ENCODE assay signal across 8 cellular contexts in genomic region chr4:138938371-138938699, GRCh38.
A peak's percentile ranks its signal among the peaks of the same experiment; 100 is the strongest.
DNase-seq lines count a peak whose midpoint lies in the region; ATAC-seq and TF ChIP-seq lines count a peak whose summit lies in the region.

No MANE protein-coding gene starts in this region.

- no peak overlapping the region for H2BK5ac ChIP-seq in neuronal stem cell (ENCODE audit: low read length)

- POLR2A ChIA-PET in AG04450 (lab: Yijun Ruan, JAX), result interaction anchor here (0.6 kb wide), 1 partner anchor 105 kb away, joined by 4 read pairs; no protein-coding TSS in a partner anchor
- POLR2A ChIA-PET in PC-3 (lab: Charles Lee; ENCODE audit: unreplicated experiment), result interaction anchor here (0.5 to 0.6 kb wide), 2 partner anchors 83 to 164 kb away, joined by 5 to 6 read pairs; no protein-coding TSS in a partner anchor
- POLR2A ChIA-PET in CD4-positive, alpha-beta T cell (lab: Charles Lee), result no interaction called here

- no CpG with 5 or more reads among the region's 3 CpGs for WGBS in neuronal stem cell (ENCODE audit: extremely low coverage in 2 of 2, insufficient read length in 2 of 2, insufficient replicate concordance in 1 of 2), 2 donors

- no peaks in the 10 kb centered on the region for H3F3A ChIP-seq in PC-3 (ENCODE audit: low read length, unreplicated experiment)

- no peak overlapping the region for H3K9ac ChIP-seq in PC-3 (ENCODE audit: low read length)
- H3K9ac ChIP-seq in neuronal stem cell (ENCODE audit: low read depth, low read length, poor library complexity), result no peak overlapping the region

- no peak overlapping the region for H4K91ac ChIP-seq in neuronal stem cell (ENCODE audit: low read depth, low read length, poor library complexity)

- no peak overlapping the region for H3K27ac Mint-ChIP-seq in CD4-positive, alpha-beta T cell

- H3K36me3 ChIP-seq in PC-3 (ENCODE audit: low read depth, low read length) (no peaks in the 10 kb centered on the region), neuronal stem cell (replicated peaks in 1 of 2; ENCODE audit: control insufficient read depth in 2 of 2, insufficient read depth in 2 of 2, low read length in 2 of 2) (no peaks in the 10 kb centered on the region)

- H3K4me2 ChIP-seq in PC-3 (ENCODE audit: low read length) (peak overlapping the region; percentile 52), neuronal stem cell (ENCODE audit: insufficient read depth, low read length, poor library complexity, severe bottlenecking) (no peak overlapping the region)

- no TSS peak for BruUV-seq in PC-3 (replicated peaks; lab: Mats Ljungman, UMichigan)

- H3K4me3 ChIP-seq in AG04450 (ENCODE audit: low read depth, low read length) (no peak overlapping the region), PC-3 (ENCODE audit: low read length) (no peak overlapping the region), neuronal stem cell (ENCODE audit: low read length in 2 of 2) (no peak overlapping the region)

- H3K4me3 Mint-ChIP-seq in CD4-positive, alpha-beta T cell, result no peak overlapping the region

- H2AK5ac ChIP-seq in neuronal stem cell (ENCODE audit: low read depth, low read length), result no peak overlapping the region

- H4K8ac ChIP-seq in neuronal stem cell (ENCODE audit: low read depth, low read length), result no peak overlapping the region

- no peaks in the 10 kb centered on the region for H3K4me1 ChIP-seq in PC-3 (ENCODE audit: insufficient read depth, low read length)
- H3K4me1 ChIP-seq in neuronal stem cell (ENCODE audit: control insufficient read depth in 2 of 2, insufficient read depth in 1 of 2, low read depth in 1 of 2, low read length in 2 of 2), result peaks cover 5 to 7% of the 10 kb centered on the region in 2 donors

- H3K4ac ChIP-seq in neuronal stem cell (ENCODE audit: low read length), result no peak overlapping the region

- no peak overlapping the region for H2BK12ac ChIP-seq in neuronal stem cell (ENCODE audit: low read length)

- H3K27me3 Mint-ChIP-seq in CD4-positive, alpha-beta T cell, result peaks cover 5% of the 10 kb centered on the region

- no peaks in the 10 kb centered on the region for H3K9me3 Mint-ChIP-seq in CD4-positive, alpha-beta T cell

- intact Hi-C loops in PC-3 (cut with micrococcal nuclease), result no loop called here
- intact Hi-C loops in CD4-positive, alpha-beta T cell (cut with DNase I, micrococcal nuclease), result no loop called here

- no peak overlapping the region for H2BK120ac ChIP-seq in neuronal stem cell (ENCODE audit: low read depth, low read length)

- peak overlapping the region; percentile 63 for H2AFZ ChIP-seq in PC-3 (ENCODE audit: low read length)
- H2AFZ ChIP-seq in neuronal stem cell (ENCODE audit: low read length), result peak overlapping the region; percentile 52

- H3K4me1 Mint-ChIP-seq in CD4-positive, alpha-beta T cell (ENCODE audit: low read depth), result no peaks in the 10 kb centered on the region

- TF ChIP-seq CTCF in AG04450 (IDR thresholded peaks at IDR 0.05; ENCODE audit: low read depth, low read length) (peak; percentile 60), PC-3 (conservative IDR thresholded peaks at IDR 0.05; ENCODE audit: low read depth, low read length) (peak; percentile 66)
- TF ChIP-seq CTCF in CD4-positive, alpha-beta T cell (IDR thresholded peaks at IDR 0.05), result no peak

- ATAC-seq in GM18508 (IDR thresholded peaks at IDR 0.05; ENCODE audit: insufficient read depth, unreplicated experiment) (peak; percentile 65), PC-3 (peak; percentile 77)
- ATAC-seq in CD4-positive, alpha-beta T cell (ENCODE audit: poor library complexity), result no peak

- no peaks in the 10 kb centered on the region for H3K36me3 Mint-ChIP-seq in CD4-positive, alpha-beta T cell (ENCODE audit: low read depth)

- H3K18ac ChIP-seq in neuronal stem cell (ENCODE audit: low read length), result no peak overlapping the region

- H4K20me1 ChIP-seq in PC-3 (ENCODE audit: low read length), result no peaks in the 10 kb centered on the region

- H3K9me3 ChIP-seq in AG04450 (ENCODE audit: control insufficient read depth, insufficient read depth, low read length) (no peaks in the 10 kb centered on the region), PC-3 (ENCODE audit: low read length) (no peaks in the 10 kb centered on the region), neuronal stem cell (replicated peaks in 1 of 2; ENCODE audit: control insufficient read depth in 2 of 2, insufficient read depth in 1 of 2, low read depth in 1 of 2, low read length in 2 of 2) (peaks cover 0 to 2% of the 10 kb centered on the region in 2 donors)
- H3K9me3 ChIP-seq in CD4-positive, alpha-beta T cell (ENCODE audit: control insufficient read depth, low read length), result no peaks in the 10 kb centered on the region

- no peak overlapping the region for H2BK15ac ChIP-seq in neuronal stem cell (ENCODE audit: low read length)

- CTCF ChIA-PET in AG04450 (lab: Charles Lee) (interaction anchor here (0.6 to 3.4 kb wide), 30 partner anchors 10 to 1340 kb away, joined by 3 to 24 read pairs (median 4); no protein-coding TSS in a partner anchor), PC-3 (lab: Charles Lee) (interaction anchor here (0.6 to 1.2 kb wide), 5 partner anchors 8 to 1475 kb away, joined by 3 to 4 read pairs (median 3); no protein-coding TSS in a partner anchor)
- CTCF ChIA-PET in CD4-positive, alpha-beta T cell (lab: Charles Lee), result interaction anchor here (0.7 kb wide), 1 partner anchor 16 kb away, joined by 3 read pairs; no protein-coding TSS in a partner anchor

- no peaks in the 10 kb centered on the region for H3K9me2 ChIP-seq in PC-3 (replicated peaks; ENCODE audit: low read length)

- no peaks in the 10 kb centered on the region for H3K79me1 ChIP-seq in neuronal stem cell (ENCODE audit: low read depth, low read length)

- no peaks in the 10 kb centered on the region for H3K79me2 ChIP-seq in PC-3 (ENCODE audit: low read length)

- no peak overlapping the region for H3K14ac ChIP-seq in neuronal stem cell (ENCODE audit: low read length)

- H3K27ac ChIP-seq in AG04450 (ENCODE audit: low read depth, low read length) (no peak overlapping the region), PC-3 (ENCODE audit: low read length) (no peak overlapping the region), neuronal stem cell (replicated peaks; ENCODE audit: low read length) (no peak overlapping the region)
- no peak overlapping the region for H3K27ac ChIP-seq in CD4-positive, alpha-beta T cell (ENCODE audit: low read depth, low read length)

- H3K23ac ChIP-seq in neuronal stem cell (ENCODE audit: low read depth, low read length, poor library complexity), result no peak overlapping the region

- no peaks in the 10 kb centered on the region for H3K27me3 ChIP-seq in AG04450 (ENCODE audit: control insufficient read depth, insufficient read depth, low read length)
- H3K27me3 ChIP-seq in PC-3 (ENCODE audit: low read length), result no peaks in the 10 kb centered on the region
- H3K27me3 ChIP-seq in neuronal stem cell (ENCODE audit: control insufficient read depth in 3 of 3, insufficient read depth in 3 of 3, low read depth in 1 of 3, low read length in 3 of 3), result no peaks in the 10 kb centered on the region
- no peaks in the 10 kb centered on the region for H3K27me3 ChIP-seq in CD4-positive, alpha-beta T cell (ENCODE audit: control insufficient read depth, insufficient read depth, low read length)

- DNase-seq in AG04450 (ENCODE audit: low read depth, low spot score) (peak; percentile 32), HT-29 (ENCODE audit: low spot score) (peak; percentile 53), PC-3 (peak; percentile 55), fibroblast of gingiva (ENCODE audit: low read depth) (peak; percentile 53), neuronal stem cell (ENCODE audit: low spot score) (peak; percentile 35)
- no peak for DNase-seq in CD4-positive, alpha-beta T cell
- no peak for DNase-seq in stimulated activated CD4-positive, alpha-beta T cell treated with anti-CD3 and anti-CD28 coated beads, Interleukin-1b, Interleukin-23, amount 100 ng/mL, for 48 hours

Comparison
In these comparisons a context has a peak if more than half of its experiments do, and no peak if none do; other contexts are left out.
1. DNase-seq: peak in AG04450 (single experiment), HT-29 (single experiment), PC-3 (single experiment), fibroblast of gingiva (single experiment) and neuronal stem cell (single experiment); none in CD4-positive, alpha-beta T cell (0 of 10) and stimulated activated CD4-positive, alpha-beta T cell treated with anti-CD3 and anti-CD28 coated beads, Interleukin-1b, Interleukin-23, amount 100 ng/mL, for 48 hours (single experiment).